In genomic region chr1:9181176-9181906, GRCh38 we compare ENCODE assay signal across 8 cellular contexts. TPM values are rescaled to one million over a fixed set of nuclear protein-coding genes. Genes with fewer than 3 reads are reported as not detected.
DNase-seq lines count a peak whose midpoint lies in the region; ATAC-seq and TF ChIP-seq lines count a peak whose summit lies in the region.

No MANE protein-coding gene starts in this region.

- H3K9me3 Mint-ChIP-seq in HFFc6: no peaks in the 10 kb centered on the region
- H3K9me3 Mint-ChIP-seq in glutamatergic neuron (ENCODE audit: unreplicated experiment): peaks cover 1% of the 10 kb centered on the region

- H3K4me1 ChIP-seq in ovary (ENCODE audit: insufficient read depth) (peaks cover 5% of the 10 kb centered on the region), tibial nerve (peaks cover 0 to 39% (median 11%) of the 10 kb centered on the region in 4 donors)

- H3K27me3 ChIP-seq in ovary: no peaks in the 10 kb centered on the region
- H3K27me3 ChIP-seq in tibial nerve: no peaks in the 10 kb centered on the region

- intact Hi-C loops in ovary (cut with DNase I): no loop called here

- H3K27ac ChIP-seq in RWPE1: peak overlapping the region; percentile 71
- peak overlapping the region; percentile 11 to 73 for H3K27ac ChIP-seq in ovary
- peak overlapping the region; percentile 74 to 89 (median 82) for H3K27ac ChIP-seq in tibial nerve

- H3K36me3 Mint-ChIP-seq in HFFc6 (ENCODE audit: low read depth) (peaks cover 28% of the 10 kb centered on the region), glutamatergic neuron (ENCODE audit: unreplicated experiment) (no peaks in the 10 kb centered on the region)

- peak; percentile 99 for TF ChIP-seq CTCF in HFFc6 (IDR thresholded peaks at IDR 0.05)
- TF ChIP-seq CTCF in RWPE1 (conservative IDR thresholded peaks at IDR 0.05; ENCODE audit: low read depth): peak; percentile 97
- TF ChIP-seq CTCF in glutamatergic neuron (IDR thresholded peaks at IDR 0.05; ENCODE audit: partially characterized antibody, unreplicated experiment): peak; percentile 97
- TF ChIP-seq CTCF in ovary (IDR thresholded peaks at IDR 0.05): peak; percentile 80 to 90 (median 88)
- TF ChIP-seq CTCF in tibial nerve (IDR thresholded peaks at IDR 0.05): peak; percentile 94 to 98 (median 95)

- in situ Hi-C loops in Caki2 (cut with HindIII; ENCODE audit: low pct_unique_long_range_greater_than_20kb, low sequenced_read_pairs): no loop called here

- CTCF ChIA-PET in RWPE1 (lab: Yijun Ruan, JAX): interaction anchor here (0.6 to 1.7 kb wide), 15 partner anchors 9 to 383 kb away, joined by 3 to 9 read pairs (median 3); partner anchors contain the start of gene H6PD

- H3K4me3 Mint-ChIP-seq in HFFc6 (peak overlapping the region; percentile 98), glutamatergic neuron (ENCODE audit: unreplicated experiment) (peak overlapping the region; percentile 89)

- ATAC-seq in GM19452 (IDR thresholded peaks at IDR 0.05; ENCODE audit: unreplicated experiment): no peak

- POLR2A ChIA-PET in RWPE1 (lab: Yijun Ruan, JAX; ENCODE audit: low non-redundant PET): interaction anchor here (0.6 kb wide), 1 partner anchor 406 kb away, joined by 4 read pairs; no protein-coding TSS in a partner anchor

- peak overlapping the region; percentile 66 for H3K4me3 ChIP-seq in ovary
- peak overlapping the region; percentile 74 to 88 (median 76) for H3K4me3 ChIP-seq in tibial nerve

- H3K9me3 ChIP-seq in ovary (no peaks in the 10 kb centered on the region), tibial nerve (no peaks in the 10 kb centered on the region)

- peaks cover 4% of the 10 kb centered on the region; the same call in 1 of the 2 replicates for H3K27me3 Mint-ChIP-seq in HFFc6 (ENCODE audit: insufficient read depth)
- peaks cover 8% of the 10 kb centered on the region for H3K27me3 Mint-ChIP-seq in glutamatergic neuron (ENCODE audit: unreplicated experiment)

- H3K4me1 Mint-ChIP-seq in HFFc6 (ENCODE audit: low read depth) (peaks cover 46% of the 10 kb centered on the region), glutamatergic neuron (ENCODE audit: low read depth, unreplicated experiment) (no peaks in the 10 kb centered on the region)

- WGBS in ovary, 3 donors: 14 to 22% (median 18%) methylated on average over 19 of the region's 19 CpGs
- WGBS in tibial nerve, 2 donors: 13 to 16% methylated on average over 19 of the region's 19 CpGs

- H3K36me3 ChIP-seq in ovary (no peaks in the 10 kb centered on the region), tibial nerve (peaks cover 0 to 14% (median 0%) of the 10 kb centered on the region in 3 donors)

- TF ChIP-seq POLR2A in ovary (IDR thresholded peaks at IDR 0.05) (no peak), tibial nerve (IDR thresholded peaks at IDR 0.05) (no peak)

- peak overlapping the region; percentile 95 for H3K27ac Mint-ChIP-seq in HFFc6
- H3K27ac Mint-ChIP-seq in glutamatergic neuron (ENCODE audit: unreplicated experiment): peak overlapping the region; percentile 28

- no peak for TF ChIP-seq EP300 in ovary (IDR thresholded peaks at IDR 0.05)
- peak in 1 of 2 donors; percentile 25 for TF ChIP-seq EP300 in tibial nerve (IDR thresholded peaks at IDR 0.05)

- DNase-seq in Caki2 (ENCODE audit: low read depth) (peak; percentile 75), HFFc6 (peak; percentile 34), RWPE1 (ENCODE audit: low spot score) (peak; percentile 59), glutamatergic neuron (peak; percentile 90), ovary (peak; percentile 77 to 87 (median 85)), tibial nerve (ENCODE audit: low spot score in 2 of 2) (peak; percentile 41 to 70)
- DNase-seq in activated naive CD4-positive, alpha-beta T cell treated with Interleukin-2 at 50 U/mL for 16 hours: peak; percentile 76

RNA-seq across cellular contexts. Expression of gene GPR157, which starts 52.4 kb away (rescaled TPM):
- 3.5 and 6.4 TPM in 2 replicates for total RNA-seq in Caki2 (2014; rRNA removed; shearing (Covaris generic); ENCODE audit: low replicate concordance)
- total RNA-seq in HFFc6 (2021; fragmentation: NEBNext Ultra II Directional; extraction: Animal tissue kit (Norgen Biotek cat#: 25700)): 10 to 100 TPM in 2 of 6 experiments, 1 to 10 TPM in 4; 8.2 to 11.1 (median 9.7) TPM
- total RNA-seq in glutamatergic neuron (ENCODE audit: unreplicated experiment) (0.76 TPM), ovary (10 to 100 TPM in 4 of 7 donors, 1 to 10 TPM in 3; 4.8 to 17.8 (median 12.2) TPM), tibial nerve (10 to 100 TPM in 1 of 4 donors, 1 to 10 TPM in 3; 2.8 to 10.5 (median 6.2) TPM)
- 1 to 10 TPM; 3.1 to 3.6 TPM for polyA plus RNA-seq in ovary

RNA-seq across cellular contexts. Expression of gene H6PD, which starts 53.2 kb away (rescaled TPM):
- total RNA-seq in Caki2 (2014; rRNA removed; shearing (Covaris generic); ENCODE audit: low replicate concordance): 18.5 and 22.2 TPM in 2 replicates
- total RNA-seq in HFFc6 (2021; fragmentation: NEBNext Ultra II Directional; extraction: Animal tissue kit (Norgen Biotek cat#: 25700)): 10 to 100 TPM; 14.6 to 19.6 (median 16.1) TPM
- 5.0 TPM for total RNA-seq in glutamatergic neuron (ENCODE audit: unreplicated experiment)
- 100 to 1,000 TPM in 3 of 7 donors, 10 to 100 TPM in 4; 63.8 to 148 (median 91.3) TPM for total RNA-seq in ovary
- polyA plus RNA-seq in ovary: 10 to 100 TPM; 47.0 to 70.4 TPM
- 10 to 100 TPM; 53.1 to 88.6 (median 72.7) TPM for total RNA-seq in tibial nerve

Comparison
In these comparisons a context has a peak if more than half of its experiments do, and no peak if none do; other contexts are left out.
1. DNase-seq: peak in every context shown above with its lines; median percentile 90 in glutamatergic neuron; 85 in ovary; 76 in activated naive CD4-positive, alpha-beta T cell treated with Interleukin-2 at 50 U/mL for 16 hours; 75 in Caki2; 59 in RWPE1; 56 in tibial nerve; 34 in HFFc6.